Comparison of ENCODE assay signal across 8 cellular contexts in the genomic region with DNA sequence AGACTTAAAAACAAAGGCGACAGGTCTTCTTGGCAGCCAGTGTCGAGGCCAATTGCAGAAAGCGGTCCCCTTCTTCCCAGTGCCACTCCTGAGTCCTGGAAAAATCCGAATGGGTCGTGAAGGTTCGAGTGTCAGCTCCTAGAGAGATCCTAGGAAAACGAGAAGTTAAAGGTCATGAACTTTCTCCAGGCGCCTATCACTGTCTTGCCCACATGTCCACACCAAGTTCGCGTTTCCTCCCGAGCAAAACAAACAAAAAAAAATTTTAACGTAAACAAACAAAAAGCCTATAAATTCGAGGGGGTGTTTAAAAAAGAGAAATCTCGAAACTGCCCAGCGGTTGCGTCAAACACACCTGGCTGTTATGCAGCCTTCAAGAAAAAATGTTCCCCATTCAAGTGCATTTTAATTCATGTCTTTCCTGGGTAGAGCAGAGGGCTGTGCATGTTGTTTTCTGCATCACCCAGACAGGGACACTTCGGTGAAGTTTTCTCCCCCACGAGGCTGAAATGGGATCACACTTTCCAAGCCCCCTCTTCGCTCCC. TPM values are rescaled to one million over a fixed set of nuclear protein-coding genes. Genes with fewer than 3 reads are reported as not detected.
DNase-seq lines count a peak whose midpoint lies in the region; ATAC-seq and TF ChIP-seq lines count a peak whose summit lies in the region.

No MANE protein-coding gene starts in this region.

- DNase-seq in GM12865 (ENCODE audit: low read depth): peak; percentile 47
- DNase-seq in body of pancreas: no peak
- no peak for DNase-seq in LoVo (ENCODE audit: low spot score)
- DNase-seq in activated CD4-positive, CD25-positive, alpha-beta regulatory T cell treated with anti-CD3 and anti-CD28 coated beads, Interleukin-2, amount 50 U/mL, for 72 hours: no peak
- DNase-seq in kidney tubule cell (ENCODE audit: low spot score): no peak
- no peak for DNase-seq in stimulated activated CD4-positive, alpha-beta T cell treated with anti-CD3 and anti-CD28 coated beads, Interleukin-4, amount 100 ng/mL, for 4 hours

- no peak overlapping the region for H3K9ac ChIP-seq in HUES48 (ENCODE audit: low read depth, low read length)

- no peak for ATAC-seq in body of pancreas

- H3K9me3 ChIP-seq in HUES48 (ENCODE audit: control insufficient read depth, insufficient read depth, low read length) (no peaks in the 10 kb centered on the region), body of pancreas (no peaks in the 10 kb centered on the region), mononuclear cell (ENCODE audit: low read depth, low read length) (no peaks in the 10 kb centered on the region)

- no peak for TF ChIP-seq CTCF in GM12865 (IDR thresholded peaks at IDR 0.05; ENCODE audit: insufficient read depth, low read depth, low read length, missing control alignments)
- no peak for TF ChIP-seq CTCF in body of pancreas (IDR thresholded peaks at IDR 0.05)

- H3K27me3 ChIP-seq in HUES48 (ENCODE audit: control insufficient read depth, insufficient read depth, low read length): peaks cover 32% of the 10 kb centered on the region
- no peaks in the 10 kb centered on the region for H3K27me3 ChIP-seq in body of pancreas
- H3K27me3 ChIP-seq in mononuclear cell (ENCODE audit: insufficient read depth, low read length): no peaks in the 10 kb centered on the region

- H3K4me3 ChIP-seq in GM12865 (ENCODE audit: low read depth, low read length) (peak overlapping the region; percentile 88), HUES48 (ENCODE audit: low read depth, low read length) (peak overlapping the region; percentile 75), body of pancreas (peak overlapping the region; percentile 24 to 48), mononuclear cell (ENCODE audit: low read length) (peak overlapping the region; percentile 67)

- H3K4me1 ChIP-seq in HUES48 (ENCODE audit: control insufficient read depth, insufficient read depth, low read length): peaks cover 40% of the 10 kb centered on the region
- H3K4me1 ChIP-seq in body of pancreas: peaks cover 41% of the 10 kb centered on the region
- peaks cover 25% of the 10 kb centered on the region for H3K4me1 ChIP-seq in mononuclear cell (ENCODE audit: insufficient read depth, low read length)

- TF ChIP-seq POLR2A in body of pancreas (IDR thresholded peaks at IDR 0.05): no peak

- WGBS in body of pancreas, 2 donors: 1 to 5% methylated on average over 19 of the region's 19 CpGs

- H3K27ac ChIP-seq in HUES48 (ENCODE audit: low read depth, low read length) (no peak overlapping the region), body of pancreas (peak overlapping the region; percentile 85 to 97 (median 96))

- no peaks in the 10 kb centered on the region for H3K36me3 ChIP-seq in HUES48 (ENCODE audit: control insufficient read depth, insufficient read depth, low read length)
- no peaks in the 10 kb centered on the region for H3K36me3 ChIP-seq in body of pancreas (replicated peaks in 1 of 2; ENCODE audit: insufficient read depth in 1 of 2, low read depth in 2 of 2)

- intact Hi-C loops in body of pancreas (cut with DNase I): no loop called here

RNA-seq across cellular contexts. Expression of gene ARHGAP21, which starts 1.5 kb away (rescaled TPM):
- total RNA-seq in body of pancreas: 10 to 100 TPM; 38.9 to 44.2 TPM
- 58.9 TPM for total RNA-seq in mononuclear cell

Comparison
In these comparisons a context has a peak if more than half of its experiments do, and no peak if none do; other contexts are left out.
1. H3K4me3 ChIP-seq: peak in every context shown above with its lines; median percentile 88 in GM12865; 75 in HUES48; 67 in mononuclear cell; 36 in body of pancreas.